Comparison of ENCODE assay signal across 15 cellular contexts in the genomic region with DNA sequence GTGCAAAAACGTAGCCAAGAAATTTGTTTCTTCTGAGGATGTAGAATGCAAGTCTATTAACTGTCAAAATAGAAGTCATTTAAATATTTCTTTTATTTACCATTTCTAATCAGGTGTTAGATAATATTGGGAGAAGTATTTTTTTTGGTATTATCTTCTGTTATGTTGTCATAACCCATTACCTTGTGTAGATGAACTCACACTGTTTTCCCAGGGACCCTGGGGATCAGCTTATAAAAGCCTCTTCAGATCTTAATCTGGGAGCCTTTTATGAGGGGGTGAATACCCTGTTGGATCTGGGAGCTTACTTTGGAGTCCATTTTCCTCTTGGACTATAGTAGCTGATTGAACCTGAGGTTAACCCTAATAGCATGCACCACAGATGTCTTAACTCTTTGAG.
DNase-seq lines count a peak whose midpoint lies in the region; ATAC-seq and TF ChIP-seq lines count a peak whose summit lies in the region.
"Had no signal": no experiment of that assay in that cellular context is flagged by ENCODE, and none has a peak within 500 bp of the region (broad histone marks: within the 10 kb centered on the region; RNA-seq: fewer than 3 reads in every experiment).

No MANE protein-coding gene starts in this region.

- H3K27ac ChIP-seq in A673 (ENCODE audit: low read depth, low read length, poor library complexity, severe bottlenecking) = no peak overlapping the region
- no peak overlapping the region for H3K27ac ChIP-seq in gastroesophageal sphincter

- H3K4me1 Mint-ChIP-seq in neural crest cell = peaks cover 34% of the 10 kb centered on the region

- no peak for TF ChIP-seq EP300 in gastroesophageal sphincter (IDR thresholded peaks at IDR 0.05)

- 65 to 89% methylated on average over 1 of the region's 1 CpG for WGBS in gastroesophageal sphincter (ENCODE audit: low coverage in 1 of 2), 2 donors

- intact Hi-C loops in A673 (cut with micrococcal nuclease; ENCODE audit: unreplicated experiment) = no loop called here

- H3K4me3 ChIP-seq in A673 (ENCODE audit: low read depth, low read length, poor library complexity, severe bottlenecking) = no peak overlapping the region
- no peak overlapping the region for H3K4me3 ChIP-seq in gastroesophageal sphincter

- CTCF ChIA-PET in A673 (lab: Charles Lee) = no interaction called here

- DNase-seq in A673 (ENCODE audit: low spot score) (peak; percentile 33), NCI-H1092 (lab: John Stamatoyannopoulos, UW) (peak; percentile 16), NCI-H82 (lab: John Stamatoyannopoulos, UW) (peak; percentile 68), neural crest cell (ENCODE audit: low read depth, low spot score) (no peak)
- DNase-seq in NK-92 treated with Interleukin-12 subunit alpha and Interleukin-12 subunit beta, amount 100 ng/mL, for 24 hours (lab: John Stamatoyannopoulos, UW) = no peak
- no peak for DNase-seq in stimulated activated CD4-positive, alpha-beta T cell treated with anti-CD3 and anti-CD28 coated beads, Interleukin-4, amount 100 ng/mL, for 1 hour
- DNase-seq: Calu3; CD4-positive, alpha-beta T cell; HCEC 1CT; MV-4-11; NCI-H510A; SHP77 had no signal

- H3K27me3 Mint-ChIP-seq in neural crest cell (ENCODE audit: low read depth) = no peaks in the 10 kb centered on the region
- H3K27me3 Mint-ChIP-seq: CD4-positive, alpha-beta T cell had no signal

- no peak for ATAC-seq in gastroesophageal sphincter
- ATAC-seq: Panc1 had no signal

- H3K4me1 ChIP-seq in A673 (ENCODE audit: insufficient read depth, low read length, poor library complexity, severe bottlenecking) (peaks cover 23% of the 10 kb centered on the region), gastroesophageal sphincter (no peaks in the 10 kb centered on the region)

- H3K9me3 Mint-ChIP-seq in neural crest cell = peaks cover 6% of the 10 kb centered on the region

- TF ChIP-seq CTCF in A673 (conservative IDR thresholded peaks at IDR 0.05; ENCODE audit: low read depth, low read length) (no peak), neural crest cell (conservative IDR thresholded peaks at IDR 0.05) (no peak), gastroesophageal sphincter (IDR thresholded peaks at IDR 0.05) (no peak)

- BruUV-seq in A673 (replicated peaks; lab: Mats Ljungman, UMichigan) = no TSS peak

- H3K27ac Mint-ChIP-seq in neural crest cell (ENCODE audit: unreplicated experiment) = peak overlapping the region; percentile 86

- no peak overlapping the region for H3K4me3 Mint-ChIP-seq in neural crest cell
- H3K4me3 Mint-ChIP-seq: CD4-positive, alpha-beta T cell; IgD-negative memory B cell had no signal

- no peaks in the 10 kb centered on the region for H3K27me3 ChIP-seq in A673 (replicated peaks; ENCODE audit: insufficient read depth, low read depth, low read length, poor library complexity)
- H3K27me3 ChIP-seq in gastroesophageal sphincter = no peaks in the 10 kb centered on the region

- H3K36me3 ChIP-seq in A673 (ENCODE audit: insufficient read depth, low read length, poor library complexity, severe bottlenecking) = no peaks in the 10 kb centered on the region
- H3K36me3 ChIP-seq in gastroesophageal sphincter = no peaks in the 10 kb centered on the region

- TF ChIP-seq POLR2A in gastroesophageal sphincter (IDR thresholded peaks at IDR 0.05) = no peak

- POLR2A ChIA-PET in A673 (lab: Charles Lee; ENCODE audit: low non-redundant PET) = no interaction called here

- H3K9me3 ChIP-seq in A673 (ENCODE audit: low read depth, low read length, poor library complexity, severe bottlenecking) = no peaks in the 10 kb centered on the region
- no peaks in the 10 kb centered on the region for H3K9me3 ChIP-seq in gastroesophageal sphincter

- H3K36me3 Mint-ChIP-seq in neural crest cell (ENCODE audit: low read depth) = no peaks in the 10 kb centered on the region
- H3K36me3 Mint-ChIP-seq: IgD-negative memory B cell had no signal

Comparison
In these comparisons a context has a peak if more than half of its experiments do, and no peak if none do; other contexts are left out.
1. DNase-seq: peak in A673 (single experiment), NCI-H1092 (single experiment) and NCI-H82 (single experiment); none in neural crest cell (single experiment), NK-92 treated with Interleukin-12 subunit alpha and Interleukin-12 subunit beta, amount 100 ng/mL, for 24 hours (single experiment) and stimulated activated CD4-positive, alpha-beta T cell treated with anti-CD3 and anti-CD28 coated beads, Interleukin-4, amount 100 ng/mL, for 1 hour (single experiment).